Comparison of ENCODE assay signal across 36 cellular contexts in genomic region chr4:21067351-21067750, GRCh38.
"Had no signal": no experiment of that assay in that cellular context is flagged by ENCODE, and none has a peak within 500 bp of the region (broad histone marks: within the 10 kb centered on the region; RNA-seq: fewer than 3 reads in every experiment).

No MANE protein-coding gene starts in this region.

- H3K27ac ChIP-seq: ascending aorta, cardiac muscle cell, VCaP had no signal

- H3K9me3 Mint-ChIP-seq: activated CD4-positive, alpha-beta T cell treated with anti-CD3 and anti-CD28 coated beads, Interleukin-2, amount 10 ng/mL, durations not matched to agents 7 days and 5 days had no signal

- DNase-seq: activated CD4-positive, alpha-beta memory T cell treated with anti-CD3 and anti-CD28 coated beads, Interleukin-2, amount 10 ng/mL, durations not matched to agents 7 days and 5 days; activated CD4-positive, alpha-beta T cell treated with anti-CD3 and anti-CD28 coated beads for 1 hour; activated CD4-positive, alpha-beta T cell treated with anti-CD3 and anti-CD28 coated beads for 36 hours; activated CD4-positive, alpha-beta T cell treated with anti-CD3 and anti-CD28 coated beads for 48 hours; activated CD4-positive, alpha-beta T cell treated with anti-CD3 and anti-CD28 coated beads, Interleukin-2, amount 10 ng/mL, durations not matched to agents 7 days and 5 days; activated CD4-positive, alpha-beta T cell treated with anti-CD3 and anti-CD28 coated beads, Interleukin-2, amount 50 U/mL, for 48 hours; activated CD4-positive, CD25-positive, alpha-beta regulatory T cell; activated CD8-positive, alpha-beta memory T cell treated with anti-CD3 and anti-CD28 coated beads for 24 hours; activated CD8-positive, alpha-beta memory T cell treated with anti-CD3 and anti-CD28 coated beads, Interleukin-2, amount 10 ng/mL, durations not matched to agents 7 days and 5 days; activated CD8-positive, alpha-beta memory T cell treated with anti-CD3 and anti-CD28 coated beads, Interleukin-2, amount 50 U/mL, for 48 hours; activated CD8-positive, alpha-beta T cell treated with anti-CD3 and anti-CD28 coated beads, Interleukin-2, amount 10 ng/mL, durations not matched to agents 7 days and 5 days; activated effector memory CD4-positive, alpha-beta T cell treated with Interleukin-2 at 50 U/mL for 16 hours; activated gamma-delta T cell; activated naive CD4-positive, alpha-beta T cell treated with anti-CD3 and anti-CD28 coated beads, Interleukin-2, amount 10 ng/mL, durations not matched to agents 7 days and 5 days; activated naive CD4-positive, alpha-beta T cell treated with Interleukin-2 at 50 U/mL for 16 hours; activated naive CD8-positive, alpha-beta T cell treated with anti-CD3 and anti-CD28 coated beads, Interleukin-2, amount 10 ng/mL, durations not matched to agents 7 days and 5 days; activated naive CD8-positive, alpha-beta T cell treated with anti-CD3 and anti-CD28 coated beads, Interleukin-2, amount 50 U/mL, for 24 hours; activated T-cell treated with anti-CD3 and anti-CD28 coated beads, Interleukin-2, amount 50 U/mL, for 24 hours; activated T-cell treated with anti-CD3 and anti-CD28 coated beads, Interleukin-2, amount 50 U/mL, for 48 hours; amygdala; anterior cingulate cortex; cerebellar nuclear complex; T-cell; T-helper 17 cell; T-helper 9 cell had no signal

- H3K4me3 Mint-ChIP-seq: activated CD4-positive, alpha-beta memory T cell treated with anti-CD3 and anti-CD28 coated beads, Interleukin-2, amount 10 ng/mL, durations not matched to agents 7 days and 5 days; activated CD4-positive, alpha-beta T cell treated with anti-CD3 and anti-CD28 coated beads for 36 hours; activated CD4-positive, alpha-beta T cell treated with anti-CD3 and anti-CD28 coated beads, Interleukin-2, amount 10 ng/mL, durations not matched to agents 7 days and 5 days; activated CD8-positive, alpha-beta memory T cell treated with anti-CD3 and anti-CD28 coated beads, Interleukin-2, amount 10 ng/mL, durations not matched to agents 7 days and 5 days; activated CD8-positive, alpha-beta T cell treated with anti-CD3 and anti-CD28 coated beads, Interleukin-2, amount 10 ng/mL, durations not matched to agents 7 days and 5 days; activated naive CD4-positive, alpha-beta T cell treated with anti-CD3 and anti-CD28 coated beads, Interleukin-2, amount 10 ng/mL, durations not matched to agents 7 days and 5 days; activated naive CD4-positive, alpha-beta T cell treated with anti-CD3 and anti-CD28 coated beads, Interleukin-2, amount 50 U/mL, for 24 hours; activated naive CD8-positive, alpha-beta T cell; activated naive CD8-positive, alpha-beta T cell treated with anti-CD3 and anti-CD28 coated beads, Interleukin-2, amount 10 ng/mL, durations not matched to agents 7 days and 5 days; activated naive CD8-positive, alpha-beta T cell treated with anti-CD3 and anti-CD28 coated beads, Interleukin-2, amount 50 U/mL, for 24 hours; activated T-cell treated with anti-CD3 and anti-CD28 coated beads, Interleukin-2, amount 50 U/mL, for 24 hours; brain; central memory CD8-positive, alpha-beta T cell; T-cell; T-helper 17 cell; T-helper 2 cell treated with Interferon-gamma antibody and Interleukin-4, amounts not matched to agents 5 μg/mL and 100 μg/mL, for 36 hours; WTC11 had no signal

- H3K9me3 ChIP-seq: ascending aorta had no signal

- H3K27me3 Mint-ChIP-seq: activated CD4-positive, alpha-beta memory T cell treated with anti-CD3 and anti-CD28 coated beads, Interleukin-2, amount 10 ng/mL, durations not matched to agents 7 days and 5 days; activated CD4-positive, alpha-beta T cell treated with anti-CD3 and anti-CD28 coated beads for 36 hours; activated CD4-positive, alpha-beta T cell treated with anti-CD3 and anti-CD28 coated beads, Interleukin-2, amount 10 ng/mL, durations not matched to agents 7 days and 5 days; activated CD8-positive, alpha-beta memory T cell treated with anti-CD3 and anti-CD28 coated beads, Interleukin-2, amount 10 ng/mL, durations not matched to agents 7 days and 5 days; activated naive CD4-positive, alpha-beta T cell treated with anti-CD3 and anti-CD28 coated beads, Interleukin-2, amount 10 ng/mL, durations not matched to agents 7 days and 5 days; activated naive CD4-positive, alpha-beta T cell treated with anti-CD3 and anti-CD28 coated beads, Interleukin-2, amount 50 U/mL, for 24 hours; activated naive CD8-positive, alpha-beta T cell; activated naive CD8-positive, alpha-beta T cell treated with anti-CD3 and anti-CD28 coated beads, Interleukin-2, amount 10 ng/mL, durations not matched to agents 7 days and 5 days; activated naive CD8-positive, alpha-beta T cell treated with anti-CD3 and anti-CD28 coated beads, Interleukin-2, amount 50 U/mL, for 24 hours; activated T-cell treated with anti-CD3 and anti-CD28 coated beads, Interleukin-2, amount 50 U/mL, for 24 hours; brain; central memory CD8-positive, alpha-beta T cell; T-cell; T-helper 17 cell had no signal

- H3K4me1 ChIP-seq: ascending aorta had no signal

- H3K4me3 ChIP-seq: ascending aorta, cardiac muscle cell had no signal

- ATAC-seq: activated CD4-positive, alpha-beta T cell treated with anti-CD3 and anti-CD28 coated beads for 36 hours; activated CD4-positive, CD25-positive, alpha-beta regulatory T cell treated with anti-CD3 and anti-CD28 coated beads, Interleukin-2, amount 50 U/mL, for 24 hours; activated CD8-positive, alpha-beta memory T cell treated with anti-CD3 and anti-CD28 coated beads, Interleukin-2, amount 10 ng/mL, durations not matched to agents 7 days and 5 days; activated CD8-positive, alpha-beta T cell treated with anti-CD3 and anti-CD28 coated beads, Interleukin-2, amount 10 ng/mL, durations not matched to agents 7 days and 5 days; activated naive CD8-positive, alpha-beta T cell treated with anti-CD3 and anti-CD28 coated beads, Interleukin-2, amount 50 U/mL, for 24 hours; T-cell; T-helper 17 cell; WTC11 had no signal

- H3K4me1 Mint-ChIP-seq: activated CD4-positive, alpha-beta memory T cell treated with anti-CD3 and anti-CD28 coated beads, Interleukin-2, amount 10 ng/mL, durations not matched to agents 7 days and 5 days; activated CD4-positive, alpha-beta T cell treated with anti-CD3 and anti-CD28 coated beads for 36 hours; activated CD4-positive, alpha-beta T cell treated with anti-CD3 and anti-CD28 coated beads, Interleukin-2, amount 10 ng/mL, durations not matched to agents 7 days and 5 days; activated CD8-positive, alpha-beta memory T cell treated with anti-CD3 and anti-CD28 coated beads, Interleukin-2, amount 10 ng/mL, durations not matched to agents 7 days and 5 days; activated naive CD4-positive, alpha-beta T cell treated with anti-CD3 and anti-CD28 coated beads, Interleukin-2, amount 10 ng/mL, durations not matched to agents 7 days and 5 days; activated naive CD4-positive, alpha-beta T cell treated with anti-CD3 and anti-CD28 coated beads, Interleukin-2, amount 50 U/mL, for 24 hours; activated naive CD8-positive, alpha-beta T cell treated with anti-CD3 and anti-CD28 coated beads, Interleukin-2, amount 10 ng/mL, durations not matched to agents 7 days and 5 days; activated naive CD8-positive, alpha-beta T cell treated with anti-CD3 and anti-CD28 coated beads, Interleukin-2, amount 50 U/mL, for 24 hours; central memory CD8-positive, alpha-beta T cell; T-cell; T-helper 17 cell; WTC11 had no signal

- H3K36me3 Mint-ChIP-seq: activated CD8-positive, alpha-beta memory T cell treated with anti-CD3 and anti-CD28 coated beads, Interleukin-2, amount 10 ng/mL, durations not matched to agents 7 days and 5 days; activated naive CD4-positive, alpha-beta T cell treated with anti-CD3 and anti-CD28 coated beads, Interleukin-2, amount 10 ng/mL, durations not matched to agents 7 days and 5 days; activated naive CD8-positive, alpha-beta T cell; activated naive CD8-positive, alpha-beta T cell treated with anti-CD3 and anti-CD28 coated beads, Interleukin-2, amount 10 ng/mL, durations not matched to agents 7 days and 5 days; brain; T-cell; WTC11 had no signal

- H3K27ac Mint-ChIP-seq: activated CD4-positive, alpha-beta memory T cell treated with anti-CD3 and anti-CD28 coated beads, Interleukin-2, amount 10 ng/mL, durations not matched to agents 7 days and 5 days; activated CD4-positive, alpha-beta T cell treated with anti-CD3 and anti-CD28 coated beads for 36 hours; activated CD4-positive, alpha-beta T cell treated with anti-CD3 and anti-CD28 coated beads, Interleukin-2, amount 10 ng/mL, durations not matched to agents 7 days and 5 days; activated CD8-positive, alpha-beta memory T cell treated with anti-CD3 and anti-CD28 coated beads, Interleukin-2, amount 10 ng/mL, durations not matched to agents 7 days and 5 days; activated CD8-positive, alpha-beta T cell treated with anti-CD3 and anti-CD28 coated beads, Interleukin-2, amount 10 ng/mL, durations not matched to agents 7 days and 5 days; activated naive CD4-positive, alpha-beta T cell treated with anti-CD3 and anti-CD28 coated beads, Interleukin-2, amount 10 ng/mL, durations not matched to agents 7 days and 5 days; activated naive CD4-positive, alpha-beta T cell treated with anti-CD3 and anti-CD28 coated beads, Interleukin-2, amount 50 U/mL, for 24 hours; activated naive CD8-positive, alpha-beta T cell; activated naive CD8-positive, alpha-beta T cell treated with anti-CD3 and anti-CD28 coated beads, Interleukin-2, amount 10 ng/mL, durations not matched to agents 7 days and 5 days; activated naive CD8-positive, alpha-beta T cell treated with anti-CD3 and anti-CD28 coated beads, Interleukin-2, amount 50 U/mL, for 24 hours; activated T-cell treated with anti-CD3 and anti-CD28 coated beads, Interleukin-2, amount 50 U/mL, for 24 hours; activated T-helper 2 cell treated with anti-CD3 and anti-CD28 coated beads, Interferon-gamma antibody, Interleukin-2, Interleukin-4, amounts not matched to agents 10 μg/mL and 5 μg/mL and 100 μg/mL, durations not matched to agents 14 hours and 24 hours and 36 hours; brain; T-cell; T-helper 17 cell; T-helper 2 cell treated with Interferon-gamma antibody and Interleukin-4, amounts not matched to agents 5 μg/mL and 100 μg/mL, for 36 hours; WTC11 had no signal

- H3K36me3 ChIP-seq: ascending aorta, cardiac muscle cell had no signal

- H3K27me3 ChIP-seq: ascending aorta, cardiac muscle cell had no signal
